Comparison of ENCODE assay signal across 13 cellular contexts in the genomic region with DNA sequence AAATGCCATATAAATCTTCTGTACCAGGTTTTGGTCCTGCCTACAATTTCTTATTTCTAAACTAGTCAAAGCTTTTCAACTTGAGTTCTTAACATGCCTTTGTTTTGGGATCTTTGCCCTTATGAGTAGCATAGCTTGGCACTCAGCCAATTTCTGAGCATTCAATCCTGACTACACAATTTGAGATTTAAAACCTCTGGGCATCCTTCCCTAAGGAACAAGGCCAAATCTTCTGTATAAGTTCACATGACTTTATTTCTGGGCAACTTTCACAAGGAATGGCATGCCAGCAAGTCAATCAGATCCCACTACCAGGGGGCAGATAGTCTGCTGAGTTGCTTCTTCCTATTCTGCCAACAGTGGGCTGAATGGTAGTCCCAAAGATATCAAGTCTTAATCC.
DNase-seq lines count a peak whose midpoint lies in the region; ATAC-seq, FAIRE-seq and TF ChIP-seq lines count a peak whose summit lies in the region.
"Had no signal": no experiment of that assay in that cellular context is flagged by ENCODE, and none has a peak within 500 bp of the region (broad histone marks: within the 10 kb centered on the region; RNA-seq: fewer than 3 reads in every experiment).

No MANE protein-coding gene starts in this region.

- no peaks in the 10 kb centered on the region for H3K27me3 ChIP-seq in AG04450 (ENCODE audit: control insufficient read depth, insufficient read depth, low read length)
- no peaks in the 10 kb centered on the region for H3K27me3 ChIP-seq in adrenal gland
- H3K27me3 ChIP-seq in hepatocyte, result no peaks in the 10 kb centered on the region
- H3K27me3 ChIP-seq in left lung, result no peaks in the 10 kb centered on the region
- H3K27me3 ChIP-seq: sigmoid colon had no signal

- FAIRE-seq in HTR-8/SVneo (lab: Jason Lieb, UNC), result no peak

- POLR2A ChIA-PET in AG04450 (lab: Yijun Ruan, JAX), result no interaction called here

- TF ChIP-seq CTCF in AG04450 (IDR thresholded peaks at IDR 0.05; ENCODE audit: low read depth, low read length) (no peak), HFF-Myc (IDR thresholded peaks at IDR 0.05; ENCODE audit: low read depth, low read length, missing control alignments) (no peak), adrenal gland (IDR thresholded peaks at IDR 0.05) (no peak), hepatocyte (IDR thresholded peaks at IDR 0.05; ENCODE audit: poor library complexity) (no peak), left lung (IDR thresholded peaks at IDR 0.05) (no peak)

- DNase-seq in AG04450 (ENCODE audit: low read depth, low spot score) (peak; percentile 33), HFF-Myc (ENCODE audit: extremely low read depth, low read depth) (peak; percentile 43), adrenal gland (peak; percentile 48 to 68 (median 58)), hepatocyte (ENCODE audit: low spot score) (peak; percentile 51), left lung (no peak), cortex of kidney (lab: John Stamatoyannopoulos, UW) (no peak), HTR-8/SVneo (ENCODE audit: insufficient read length, low spot score) (no peak), HK-2 (ENCODE audit: unreplicated experiment) (no peak)
- DNase-seq: activated CD4-positive, alpha-beta T cell treated with anti-CD3 and anti-CD28 coated beads, Interleukin-2, amount 10 ng/mL, durations not matched to agents 7 days and 5 days; CD4-positive, alpha-beta T cell; Right ventricle myocardium superior; sigmoid colon had no signal

- no peak overlapping the region for H2AFZ ChIP-seq in hepatocyte

- H3K4me3 ChIP-seq in AG04450 (ENCODE audit: low read depth, low read length), result no peak overlapping the region
- H3K4me3 ChIP-seq in HFF-Myc (replicated peaks; ENCODE audit: low read depth, low read length), result no peak overlapping the region
- H3K4me3 ChIP-seq in adrenal gland, result no peak overlapping the region
- H3K4me3 ChIP-seq in hepatocyte, result no peak overlapping the region
- H3K4me3 ChIP-seq in left lung, result no peak overlapping the region
- H3K4me3 ChIP-seq: sigmoid colon had no signal

- H3K9me3 ChIP-seq in AG04450 (ENCODE audit: control insufficient read depth, insufficient read depth, low read length) (no peaks in the 10 kb centered on the region), adrenal gland (replicated peaks in 1 of 3) (no peaks in the 10 kb centered on the region), hepatocyte (ENCODE audit: low read depth) (no peaks in the 10 kb centered on the region), left lung (no peaks in the 10 kb centered on the region)
- H3K9me3 ChIP-seq: sigmoid colon had no signal

- no peaks in the 10 kb centered on the region for H3K9me2 ChIP-seq in hepatocyte (replicated peaks; ENCODE audit: insufficient read depth)

- peaks cover 0 to 11% of the 10 kb centered on the region in 2 donors for H3K4me1 ChIP-seq in adrenal gland (replicated peaks in 1 of 2)
- H3K4me1 ChIP-seq in hepatocyte (ENCODE audit: insufficient read depth), result peaks cover 7% of the 10 kb centered on the region
- peaks cover 0 to 17% of the 10 kb centered on the region in 2 donors for H3K4me1 ChIP-seq in left lung

- no peak for TF ChIP-seq POLR2A in adrenal gland (IDR thresholded peaks at IDR 0.05)

- no peak overlapping the region for H3K4me2 ChIP-seq in hepatocyte

- H3K79me2 ChIP-seq in hepatocyte, result no peaks in the 10 kb centered on the region

- H4K20me1 ChIP-seq in hepatocyte (ENCODE audit: insufficient read depth, poor library complexity, severe bottlenecking), result no peaks in the 10 kb centered on the region

- ATAC-seq in left lung, result no peak

- intact Hi-C loops in adrenal gland (cut with DNase I) (no loop called here), left lung (cut with DNase I) (no loop called here)

- H3K27ac ChIP-seq in AG04450 (ENCODE audit: low read depth, low read length) (no peak overlapping the region), adrenal gland (no peak overlapping the region), hepatocyte (no peak overlapping the region), left lung (no peak overlapping the region)
- H3K27ac ChIP-seq: epithelial cell of prostate, sigmoid colon had no signal

- H3K36me3 ChIP-seq in adrenal gland (replicated peaks in 1 of 2) (no peaks in the 10 kb centered on the region), hepatocyte (replicated peaks; ENCODE audit: insufficient read depth, low read depth) (no peaks in the 10 kb centered on the region), left lung (no peaks in the 10 kb centered on the region)
- H3K36me3 ChIP-seq: sigmoid colon had no signal

- CTCF ChIA-PET in AG04450 (lab: Charles Lee), result interaction anchor here (1.1 to 5.8 kb wide), 3 partner anchors 12 to 1713 kb away, joined by 3 to 69 read pairs (median 3); no protein-coding TSS in a partner anchor

Comparison
In these comparisons a context has a peak if more than half of its experiments do, and no peak if none do; other contexts are left out.
1. DNase-seq: peak in AG04450 (single experiment), HFF-Myc (single experiment), adrenal gland (7 of 7) and hepatocyte (single experiment); none in left lung (0 of 2), cortex of kidney (single experiment), HTR-8/SVneo (single experiment) and HK-2 (single experiment).